Comparison of ENCODE assay signal across 32 cellular contexts in genomic region chr6:123901441-123901840, GRCh38.
"Had no signal": no experiment of that assay in that cellular context is flagged by ENCODE, and none has a peak within 500 bp of the region (broad histone marks: within the 10 kb centered on the region; RNA-seq: fewer than 3 reads in every experiment).

No MANE protein-coding gene starts in this region.

- H3K27ac Mint-ChIP-seq: activated naive CD8-positive, alpha-beta T cell; dendritic cell treated with granulocyte-macrophage colony-stimulating factor and Interleukin-4, amounts not matched to agents 40 ng/mL and 50 ng/mL, for 4 days; endodermal cell; mesothelial cell of epicardium; naive thymus-derived CD8-positive, alpha-beta T cell; T-helper 1 cell treated with Interleukin-12 subunit alpha and Interleukin-12 subunit beta and Interleukin-4 antibody, amounts not matched to agents 30 μg/mL and 1 μg/mL, for 36 hours had no signal

- H3K36me3 ChIP-seq: ascending aorta, esophagus muscularis mucosa, sigmoid colon, transverse colon, WERI-Rb-1 had no signal

- ATAC-seq: activated CD4-positive, CD25-positive, alpha-beta regulatory T cell treated with anti-CD3 and anti-CD28 coated beads, Interleukin-2, amount 50 U/mL, for 24 hours; left ventricle myocardium superior; naive thymus-derived CD8-positive, alpha-beta T cell; psoas muscle had no signal

- H3K9me3 ChIP-seq: ascending aorta, esophagus muscularis mucosa, psoas muscle, sigmoid colon, testis, transverse colon had no signal

- H3K36me3 Mint-ChIP-seq: activated naive CD8-positive, alpha-beta T cell; mesothelial cell of epicardium; naive thymus-derived CD8-positive, alpha-beta T cell had no signal

- H3K27me3 Mint-ChIP-seq: activated naive CD8-positive, alpha-beta T cell; dendritic cell treated with granulocyte-macrophage colony-stimulating factor and Interleukin-4, amounts not matched to agents 40 ng/mL and 50 ng/mL, for 4 days; naive thymus-derived CD8-positive, alpha-beta T cell had no signal

- H3K4me1 Mint-ChIP-seq: endodermal cell; mesothelial cell of epicardium; naive thymus-derived CD8-positive, alpha-beta T cell; neural crest cell had no signal

- DNase-seq: activated CD4-positive, alpha-beta T cell treated with anti-CD3 and anti-CD28 coated beads for 48 hours; activated CD4-positive, alpha-beta T cell treated with anti-CD3 and anti-CD28 coated beads, Interleukin-2, amount 50 U/mL, for 48 hours; activated CD8-positive, alpha-beta memory T cell treated with anti-CD3 and anti-CD28 coated beads for 24 hours; activated effector memory CD4-positive, alpha-beta T cell treated with Interleukin-2 at 50 U/mL for 16 hours; activated naive CD4-positive, alpha-beta T cell treated with Interleukin-2 at 50 U/mL for 16 hours; caudate nucleus; endodermal cell; glutamatergic neuron; islet precursor cell; left ventricle myocardium superior; naive thymus-derived CD8-positive, alpha-beta T cell; nucleus accumbens; psoas muscle; sigmoid colon; stimulated activated CD4-positive, alpha-beta T cell treated with anti-CD3 and anti-CD28 coated beads, Interleukin-15, amount 100 ng/mL, for 24 hours; stimulated activated CD4-positive, alpha-beta T cell treated with anti-CD3 and anti-CD28 coated beads, Interleukin-2, amount 100 ng/mL, for 24 hours; stimulated activated naive CD4-positive, alpha-beta T cell treated with Interleukin-2 at 50 U/mL for 16 hours; SW 1271; T1000; testis; transverse colon; WERI-Rb-1 had no signal

- H3K4me2 ChIP-seq: hepatocyte had no signal

- H3K4me3 ChIP-seq: ascending aorta, esophagus muscularis mucosa, hepatocyte, psoas muscle, sigmoid colon, testis, transverse colon had no signal

- H3K27me3 ChIP-seq: ascending aorta, esophagus muscularis mucosa, hepatocyte, sigmoid colon, testis, transverse colon had no signal

- H3K4me1 ChIP-seq: ascending aorta, esophagus muscularis mucosa, parathyroid adenoma, psoas muscle, sigmoid colon, testis, transverse colon had no signal

- H3K4me3 Mint-ChIP-seq: activated naive CD8-positive, alpha-beta T cell; dendritic cell treated with granulocyte-macrophage colony-stimulating factor and Interleukin-4, amounts not matched to agents 40 ng/mL and 50 ng/mL, for 4 days; endodermal cell; mesothelial cell of epicardium; naive thymus-derived CD8-positive, alpha-beta T cell; neural crest cell; T-helper 1 cell treated with Interleukin-12 subunit alpha and Interleukin-12 subunit beta and Interleukin-4 antibody, amounts not matched to agents 30 μg/mL and 1 μg/mL, for 36 hours had no signal

- H3K9me3 Mint-ChIP-seq: dendritic cell treated with granulocyte-macrophage colony-stimulating factor and Interleukin-4, amounts not matched to agents 40 ng/mL and 50 ng/mL, for 4 days; endodermal cell; mesothelial cell of epicardium; neural crest cell; T-helper 1 cell treated with Interleukin-12 subunit alpha and Interleukin-12 subunit beta and Interleukin-4 antibody, amounts not matched to agents 30 μg/mL and 1 μg/mL, for 36 hours had no signal

- H3K9ac ChIP-seq: parathyroid adenoma had no signal
